ENCODE assay signal across 8 cellular contexts in the genomic region with DNA sequence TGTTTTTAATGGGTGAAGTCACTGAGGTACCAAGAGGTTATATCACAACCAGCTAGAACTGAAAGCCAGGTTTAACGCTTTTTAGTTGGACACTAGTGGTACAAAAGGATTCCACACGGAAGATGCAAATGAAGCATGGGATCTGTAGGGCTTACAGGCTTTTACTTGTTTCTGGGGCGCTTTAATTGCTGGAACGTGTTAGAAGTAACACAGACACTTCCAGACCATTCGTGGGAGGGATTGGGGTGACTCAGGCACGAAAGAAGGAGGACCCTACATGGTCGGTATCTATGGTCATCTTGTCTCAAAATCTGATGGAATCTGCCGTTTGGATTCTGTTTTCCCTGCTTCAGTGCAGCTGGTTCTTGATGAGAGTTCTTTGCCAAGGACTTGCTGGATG. TPM values are rescaled to one million over a fixed set of nuclear protein-coding genes. Genes with fewer than 3 reads are reported as not detected.
DNase-seq lines count a peak whose midpoint lies in the region; ATAC-seq, FAIRE-seq and TF ChIP-seq lines count a peak whose summit lies in the region.

No MANE protein-coding gene starts in this region.

- H3K4me1 ChIP-seq in heart left ventricle (peaks cover 0 to 25% (median 16%) of the 10 kb centered on the region in 12 donors), astrocyte (ENCODE audit: insufficient read depth, low read length) (peaks cover 8% of the 10 kb centered on the region), right lobe of liver (peaks cover 0 to 14% (median 5%) of the 10 kb centered on the region in 4 donors), upper lobe of right lung (peaks cover 14% of the 10 kb centered on the region)

- peak overlapping the region; percentile 98 for H3K4me2 ChIP-seq in astrocyte (ENCODE audit: low read length)

- H3K36me3 ChIP-seq in heart left ventricle = peaks cover 0 to 37% (median 28%) of the 10 kb centered on the region in 9 donors
- H3K36me3 ChIP-seq in astrocyte (ENCODE audit: insufficient read depth, low read length) = peaks cover 28% of the 10 kb centered on the region
- H3K36me3 ChIP-seq in right lobe of liver = peaks cover under 1 to 23% (median 7%) of the 10 kb centered on the region in 4 donors
- H3K36me3 ChIP-seq in upper lobe of right lung = peaks cover 27% of the 10 kb centered on the region

- WGBS in heart left ventricle, 4 donors = 30 to 38% (median 32%) methylated on average over 8 of the region's 8 CpGs
- 35% methylated on average over 8 of the region's 8 CpGs for WGBS in right lobe of liver (ENCODE audit: insufficient coverage, low coverage, low lambda C conversion rate, missing lambda C conversion rate)

- peak in 1 of 5 donors; percentile 4 for DNase-seq in heart left ventricle
- no peak for DNase-seq in left ventricle myocardium superior
- peak; percentile 29 for DNase-seq in astrocyte (ENCODE audit: low read depth)
- no peak for DNase-seq in right lobe of liver
- no peak for DNase-seq in upper lobe of right lung
- no peak for DNase-seq in GM20000 (ENCODE audit: low spot score)
- no peak for DNase-seq in iPS-NIHi11 (ENCODE audit: low spot score)

- peak overlapping the region in 11 of 12 donors; percentile 49 to 98 (median 83) for H3K4me3 ChIP-seq in heart left ventricle
- peak overlapping the region; percentile 94 for H3K4me3 ChIP-seq in astrocyte (ENCODE audit: insufficient read depth, low read depth, low read length)
- peak overlapping the region; percentile 79 to 87 (median 84) for H3K4me3 ChIP-seq in right lobe of liver
- peak overlapping the region; percentile 83 for H3K4me3 ChIP-seq in upper lobe of right lung

- H3K9me3 ChIP-seq in heart left ventricle (no peaks in the 10 kb centered on the region), astrocyte (ENCODE audit: insufficient read depth, low read depth, low read length) (no peaks in the 10 kb centered on the region), right lobe of liver (no peaks in the 10 kb centered on the region), upper lobe of right lung (no peaks in the 10 kb centered on the region)

- intact Hi-C loops in heart left ventricle (cut with DNase I) = loop anchor here in 6 of 10 donors (5.0 to 10.0 kb wide), 5 partner anchors 63 to 273 kb away; partner anchors contain the start of gene POLM (in 1 of the 6)
- intact Hi-C loops in left ventricle myocardium superior (cut with micrococcal nuclease) = no loop called here
- intact Hi-C loops in right lobe of liver (cut with DNase I) = no loop called here
- intact Hi-C loops in upper lobe of right lung (cut with DNase I) = no loop called here

- H3K9me3 Mint-ChIP-seq in astrocyte (ENCODE audit: unreplicated experiment) = no peaks in the 10 kb centered on the region

- peaks cover 13% of the 10 kb centered on the region for H3K36me3 Mint-ChIP-seq in astrocyte (ENCODE audit: low read depth, unreplicated experiment)

- peaks cover 53% of the 10 kb centered on the region for H4K20me1 ChIP-seq in astrocyte (ENCODE audit: insufficient read depth, low read length)

- H3K9ac ChIP-seq in astrocyte (ENCODE audit: low read length) = peak overlapping the region; percentile 93

- TF ChIP-seq POLR2A in heart left ventricle (IDR thresholded peaks at IDR 0.05) = no peak
- TF ChIP-seq POLR2A in right lobe of liver (IDR thresholded peaks at IDR 0.05) = no peak

- H3K27ac Mint-ChIP-seq in astrocyte (ENCODE audit: unreplicated experiment) = peak overlapping the region; percentile 67

- ATAC-seq in heart left ventricle (no peak), left ventricle myocardium superior (no peak), right lobe of liver (no peak), upper lobe of right lung (no peak), GM19035 (IDR thresholded peaks at IDR 0.05; ENCODE audit: unreplicated experiment) (no peak)

- H3K27me3 ChIP-seq in heart left ventricle (peaks cover 0 to 6% (median 0%) of the 10 kb centered on the region in 9 donors), astrocyte (ENCODE audit: insufficient read depth, low read length) (peaks cover 4% of the 10 kb centered on the region), right lobe of liver (no peaks in the 10 kb centered on the region), upper lobe of right lung (no peaks in the 10 kb centered on the region)

- no peak for TF ChIP-seq CTCF in heart left ventricle (IDR thresholded peaks at IDR 0.05)
- no peak for TF ChIP-seq CTCF in astrocyte (IDR thresholded peaks at IDR 0.05; ENCODE audit: insufficient read depth, low read depth, low read length)
- no peak for TF ChIP-seq CTCF in right lobe of liver (IDR thresholded peaks at IDR 0.05)
- no peak for TF ChIP-seq CTCF in upper lobe of right lung (IDR thresholded peaks at IDR 0.05)
- TF ChIP-seq CTCF in GM20000 (IDR thresholded peaks at IDR 0.05; ENCODE audit: extremely low read depth, missing control alignments) = no peak

- H3K27me3 Mint-ChIP-seq in astrocyte (ENCODE audit: low read depth, unreplicated experiment) = peaks cover 6% of the 10 kb centered on the region

- peaks cover 17% of the 10 kb centered on the region for H3K4me1 Mint-ChIP-seq in astrocyte (ENCODE audit: low read depth, unreplicated experiment)

- peak overlapping the region in 3 of 12 donors; percentile 82 to 87 (median 86) for H3K27ac ChIP-seq in heart left ventricle
- H3K27ac ChIP-seq in astrocyte (ENCODE audit: low read depth, low read length) = peak overlapping the region; percentile 24
- H3K27ac ChIP-seq in right lobe of liver = no peak overlapping the region
- H3K27ac ChIP-seq in upper lobe of right lung = no peak overlapping the region

- H3K79me2 ChIP-seq in astrocyte (ENCODE audit: insufficient read depth, low read length) = peaks cover 60% of the 10 kb centered on the region

- H3K4me3 Mint-ChIP-seq in astrocyte (ENCODE audit: unreplicated experiment) = peak overlapping the region; percentile 95

- FAIRE-seq in astrocyte (lab: Jason Lieb, UNC) = no peak

- no peak overlapping the region for H2AFZ ChIP-seq in astrocyte (ENCODE audit: low read depth, low read length)

RNA-seq across cellular contexts. Expression of gene YKT6, which starts 1.0 kb away (rescaled TPM):
- total RNA-seq in heart left ventricle (10 to 100 TPM; 43.8 to 82.2 (median 46.6) TPM), left ventricle myocardium superior (58.4 TPM), astrocyte (215 and 216 TPM in 2 replicates), right lobe of liver (10 to 100 TPM; 15.0 to 23.8 (median 19.2) TPM), upper lobe of right lung (54.7 TPM)
- polyA plus RNA-seq in heart left ventricle = 100 to 1,000 TPM in 1 of 2 donors, 10 to 100 TPM in 1; 28.5 to 133 TPM

RNA-seq across cellular contexts. Expression of gene GCK, which starts 12.6 kb away (rescaled TPM):
- total RNA-seq in heart left ventricle (1 to 10 TPM in 6 of 9 donors, under 1 TPM in 3; 0.54 to 3.3 (median 1.3) TPM), left ventricle myocardium superior (1.4 TPM), astrocyte (0.24 TPM in 1 of 2 replicates, not detected in the other), right lobe of liver (1 to 10 TPM in 4 of 6 experiments, under 1 TPM in 2; 0.50 to 5.9 (median 2.0) TPM), upper lobe of right lung (0.23 TPM)
- 1 to 10 TPM; 3.6 to 5.7 TPM for polyA plus RNA-seq in heart left ventricle

Comparison
In these comparisons a context has a peak if more than half of its experiments do, and no peak if none do; other contexts are left out.
1. intact Hi-C loops: an anchor here in heart left ventricle (5.0 to 10.0 kb wide); none called in left ventricle myocardium superior, right lobe of liver and upper lobe of right lung.